23 cellular contexts compared by ENCODE assay signal in genomic region chr7:79548616-79549206, GRCh38.
A peak's percentile ranks its signal among the peaks of the same experiment; 100 is the strongest.
DNase-seq lines count a peak whose midpoint lies in the region; ATAC-seq and TF ChIP-seq lines count a peak whose summit lies in the region.
"Had no signal": no experiment of that assay in that cellular context is flagged by ENCODE, and none has a peak within 500 bp of the region (broad histone marks: within the 10 kb centered on the region; RNA-seq: fewer than 3 reads in every experiment).

No MANE protein-coding gene starts in this region.

- H3K4me2 ChIP-seq in GM23338 (no peak overlapping the region), Karpas-422 (ENCODE audit: low read depth, low read length, poor library complexity, severe bottlenecking) (no peak overlapping the region)
- H3K4me2 ChIP-seq: neural progenitor cell had no signal

- H3K4me3 Mint-ChIP-seq in GM23338 = no peak overlapping the region
- H3K4me3 Mint-ChIP-seq in endodermal cell = no peak overlapping the region
- H3K4me3 Mint-ChIP-seq: neural progenitor cell had no signal

- H3K36me3 Mint-ChIP-seq in GM23338 (ENCODE audit: low read depth) = no peaks in the 10 kb centered on the region
- H3K36me3 Mint-ChIP-seq in endodermal cell (ENCODE audit: low read depth) = no peaks in the 10 kb centered on the region
- H3K36me3 Mint-ChIP-seq: neural progenitor cell had no signal

- H3K27ac Mint-ChIP-seq in GM23338 = no peak overlapping the region
- no peak overlapping the region for H3K27ac Mint-ChIP-seq in endodermal cell
- H3K27ac Mint-ChIP-seq: neural progenitor cell had no signal

- H3K4me3 ChIP-seq in GM23338 (no peak overlapping the region), endodermal cell (ENCODE audit: low read length) (no peak overlapping the region), Karpas-422 (ENCODE audit: low read length) (no peak overlapping the region)
- H3K4me3 ChIP-seq: MG63, neural progenitor cell, prostate gland had no signal

- H3K27me3 ChIP-seq in GM23338 (ENCODE audit: insufficient read depth) = no peaks in the 10 kb centered on the region
- no peaks in the 10 kb centered on the region for H3K27me3 ChIP-seq in endodermal cell (ENCODE audit: control insufficient read depth, insufficient read depth, low read length, poor library complexity, severe bottlenecking)
- H3K27me3 ChIP-seq in Karpas-422 (ENCODE audit: low read length) = no peaks in the 10 kb centered on the region
- H3K27me3 ChIP-seq: MG63, neural progenitor cell had no signal

- 57 to 72% methylated on average over 2 to 3 of the region's 3 CpGs for WGBS in endodermal cell (ENCODE audit: insufficient coverage in 1 of 2, insufficient read length in 1 of 2), 2 experiments

- H3K9me3 ChIP-seq in endodermal cell (ENCODE audit: control insufficient read depth, low read length) = no peaks in the 10 kb centered on the region
- H3K9me3 ChIP-seq in Karpas-422 (ENCODE audit: low read length) = peaks cover 8% of the 10 kb centered on the region
- H3K9me3 ChIP-seq: MG63, prostate gland had no signal

- DNase-seq in GM23338 (ENCODE audit: low spot score) = peak; percentile 16
- DNase-seq in NCI-H82 (lab: John Stamatoyannopoulos, UW) = peak; percentile 36
- peak; percentile 52 for DNase-seq in endodermal cell
- peak; percentile 27 for DNase-seq in midbrain (lab: John Stamatoyannopoulos, UW)
- DNase-seq in Karpas-422 = no peak
- DNase-seq in HuH-7.5 (ENCODE audit: low spot score) = no peak
- DNase-seq: activated naive CD4-positive, alpha-beta T cell treated with anti-CD3 and anti-CD28 coated beads, Interleukin-2, amount 50 U/mL, for 16 hours; activated T-cell treated with anti-CD3 and anti-CD28 coated beads, Interleukin-2, amount 50 U/mL, for 48 hours; AML-193; aorta; central memory CD4-positive, alpha-beta T cell; MG63; NCI-H187; NCI-H345; stimulated activated CD4-positive, alpha-beta T cell treated with anti-CD3 and anti-CD28 coated beads, Interleukin-2, amount 100 ng/mL, for 24 hours; stimulated activated naive CD4-positive, alpha-beta T cell; T1000 had no signal

- H2AFZ ChIP-seq in GM23338 (no peak overlapping the region; the same call in 1 of the 2 replicates), Karpas-422 (ENCODE audit: low read length) (no peak overlapping the region)
- H2AFZ ChIP-seq: neural progenitor cell had no signal

- H3K9me2 ChIP-seq in GM23338 (ENCODE audit: insufficient read depth) = no peaks in the 10 kb centered on the region
- no peaks in the 10 kb centered on the region for H3K9me2 ChIP-seq in Karpas-422 (replicated peaks; ENCODE audit: insufficient read depth, low read length)

- H3K79me2 ChIP-seq in GM23338 (replicated peaks; ENCODE audit: insufficient read depth) (no peaks in the 10 kb centered on the region), Karpas-422 (ENCODE audit: low read length) (no peaks in the 10 kb centered on the region)

- no peak overlapping the region for H3K9ac ChIP-seq in endodermal cell (ENCODE audit: extremely low read depth, low read length, poor library complexity, severe bottlenecking)
- no peak overlapping the region for H3K9ac ChIP-seq in Karpas-422 (ENCODE audit: low read length)
- H3K9ac ChIP-seq: neural progenitor cell had no signal

- H3K4me1 Mint-ChIP-seq in GM23338 (no peaks in the 10 kb centered on the region), endodermal cell (no peaks in the 10 kb centered on the region)

- no peaks in the 10 kb centered on the region for H3K4me1 ChIP-seq in GM23338 (ENCODE audit: insufficient read depth)
- H3K4me1 ChIP-seq in endodermal cell (ENCODE audit: control insufficient read depth, insufficient read depth, low read length) = no peaks in the 10 kb centered on the region
- no peaks in the 10 kb centered on the region for H3K4me1 ChIP-seq in Karpas-422 (ENCODE audit: low read length)
- H3K4me1 ChIP-seq: neural progenitor cell, prostate gland had no signal

- H3K9me3 Mint-ChIP-seq in GM23338 = no peaks in the 10 kb centered on the region
- no peaks in the 10 kb centered on the region for H3K9me3 Mint-ChIP-seq in endodermal cell
- H3K9me3 Mint-ChIP-seq: neural progenitor cell had no signal

- H3K36me3 ChIP-seq in GM23338 (ENCODE audit: insufficient read depth) = no peaks in the 10 kb centered on the region
- H3K36me3 ChIP-seq in endodermal cell (ENCODE audit: control insufficient read depth, insufficient read depth, low read length) = no peaks in the 10 kb centered on the region
- H3K36me3 ChIP-seq in Karpas-422 (ENCODE audit: insufficient read depth, low read length) = no peaks in the 10 kb centered on the region
- H3K36me3 ChIP-seq: MG63, neural progenitor cell, prostate gland had no signal

- no peaks in the 10 kb centered on the region for H3F3A ChIP-seq in GM23338 (replicated peaks; ENCODE audit: low read depth)

- ATAC-seq in GM23338 (peak; percentile 47), GM19328 (IDR thresholded peaks at IDR 0.05; ENCODE audit: unreplicated experiment) (no peak)
- ATAC-seq: esophagus mucosa, SK-N-SH treated with all-trans-retinoic acid at 6 μM for 48 hours had no signal

- TF ChIP-seq CTCF in GM23338 (conservative IDR thresholded peaks at IDR 0.05; ENCODE audit: low read depth in 2 of 2) (peak in 1 of 2 experiments; percentile 37; a peak in 2 of 4 replicates), endodermal cell (conservative IDR thresholded peaks at IDR 0.05) (peak; percentile 35)

- H4K20me1 ChIP-seq in GM23338 (replicated peaks; ENCODE audit: insufficient read depth) = no peaks in the 10 kb centered on the region
- H4K20me1 ChIP-seq in Karpas-422 (ENCODE audit: insufficient read depth, low read depth, low read length) = no peaks in the 10 kb centered on the region

- H3K27me3 Mint-ChIP-seq in GM23338 (ENCODE audit: insufficient read depth, low read depth, poor library complexity) (no peaks in the 10 kb centered on the region), endodermal cell (ENCODE audit: insufficient read depth) (no peaks in the 10 kb centered on the region)

- no peak overlapping the region for H3K27ac ChIP-seq in GM23338 (ENCODE audit: low read depth)
- H3K27ac ChIP-seq in endodermal cell (ENCODE audit: low read depth, low read length) = no peak overlapping the region
- no peak overlapping the region for H3K27ac ChIP-seq in Karpas-422 (ENCODE audit: low read length)
- H3K27ac ChIP-seq: neural progenitor cell, prostate gland, RWPE1 had no signal

TF ChIP-seq in GM23338, 12 proteins besides CTCF, POLR2A, EP300 and RAD21 (continues in another document):
- TF ChIP-seq EZH2 (IDR thresholded peaks at IDR 0.05; ENCODE audit: low read depth, unreplicated experiment) (no peak), ZNF462 (CRISPR knock-in tag; IDR thresholded peaks at IDR 0.05) (no peak), NANOG (IDR thresholded peaks at IDR 0.05; ENCODE audit: borderline replicate concordance) (no peak), CREB1 (CRISPR knock-in tag; IDR thresholded peaks at IDR 0.05; ENCODE audit: low read depth) (no peak)

Comparison
In these comparisons a context has a peak if more than half of its experiments do, and no peak if none do; other contexts are left out.
1. DNase-seq: peak in GM23338 (single experiment), NCI-H82 (single experiment), endodermal cell (single experiment) and midbrain (single experiment); none in Karpas-422 (single experiment) and HuH-7.5 (single experiment).